In the genomic region with DNA sequence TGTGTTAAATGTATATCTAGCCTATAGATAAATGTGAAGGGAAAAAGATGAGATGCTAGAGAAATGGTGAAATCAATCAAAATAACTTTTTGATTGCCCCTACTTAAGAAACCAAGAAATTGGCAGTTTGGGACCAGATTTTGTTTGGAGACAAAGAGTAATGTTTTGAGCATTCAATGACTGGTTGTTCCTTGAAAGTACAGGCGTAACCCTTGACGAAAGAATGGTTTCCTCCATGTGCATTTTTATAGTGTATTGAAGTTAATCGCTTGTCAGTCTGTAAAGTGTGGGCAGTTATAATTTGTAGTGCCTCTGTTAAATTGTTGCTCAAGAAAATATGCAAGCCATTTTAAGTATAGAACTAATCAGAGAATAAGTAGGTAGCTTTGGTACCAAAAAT, we compare ENCODE assay signal across 7 cellular contexts. TPM values are rescaled to one million over a fixed set of nuclear protein-coding genes. Genes with fewer than 3 reads are reported as not detected.
DNase-seq lines count a peak whose midpoint lies in the region; ATAC-seq and TF ChIP-seq lines count a peak whose summit lies in the region.

No MANE protein-coding gene starts in this region.

- H2BK15ac ChIP-seq in neuronal stem cell (ENCODE audit: low read length), result no peak overlapping the region

- H3K27ac Mint-ChIP-seq in chondrocyte (ENCODE audit: unreplicated experiment), result peak overlapping the region; percentile 92

- H3K9me2 ChIP-seq in OCI-LY1 (ENCODE audit: low read depth, low read length), result no peaks in the 10 kb centered on the region

- ATAC-seq in gastrocnemius medialis (no peak), GM21526 (IDR thresholded peaks at IDR 0.05; ENCODE audit: low FRiP score, unreplicated experiment) (no peak)

- no peaks in the 10 kb centered on the region for H3F3A ChIP-seq in OCI-LY1 (ENCODE audit: insufficient read depth, low read length)

- no peaks in the 10 kb centered on the region for H3K27me3 Mint-ChIP-seq in chondrocyte (ENCODE audit: low read depth)

- peak overlapping the region; percentile 28 for H3K4me3 ChIP-seq in GM12875 (ENCODE audit: low read depth, low read length)
- H3K4me3 ChIP-seq in OCI-LY1 (ENCODE audit: low read depth, low read length, poor library complexity, severe bottlenecking), result peak overlapping the region; percentile 94
- peak overlapping the region; percentile 72 to 99 for H3K4me3 ChIP-seq in neuronal stem cell (ENCODE audit: low read length in 2 of 2)
- no peak overlapping the region for H3K4me3 ChIP-seq in gastrocnemius medialis

- H3K4ac ChIP-seq in neuronal stem cell (ENCODE audit: low read length), result no peak overlapping the region

- H3K4me1 ChIP-seq in OCI-LY1 (ENCODE audit: insufficient read depth, low read length, severe bottlenecking) (peaks cover 18% of the 10 kb centered on the region), neuronal stem cell (ENCODE audit: control insufficient read depth in 2 of 2, insufficient read depth in 1 of 2, low read depth in 1 of 2, low read length in 2 of 2) (peaks cover 0 to 2% of the 10 kb centered on the region in 2 donors), gastrocnemius medialis (peaks cover 9 to 10% of the 10 kb centered on the region in 2 donors)

- no peak overlapping the region for H3K27ac ChIP-seq in OCI-LY1 (ENCODE audit: low read depth, low read length, poor library complexity, severe bottlenecking)
- no peak overlapping the region for H3K27ac ChIP-seq in neuronal stem cell (replicated peaks; ENCODE audit: low read length)
- H3K27ac ChIP-seq in gastrocnemius medialis, result no peak overlapping the region

- H2AK5ac ChIP-seq in neuronal stem cell (ENCODE audit: low read depth, low read length), result no peak overlapping the region

- no peak overlapping the region for H2BK12ac ChIP-seq in neuronal stem cell (ENCODE audit: low read length)

- no peak overlapping the region for H4K8ac ChIP-seq in neuronal stem cell (ENCODE audit: low read depth, low read length)

- H3K4me2 ChIP-seq in OCI-LY1 (ENCODE audit: low read length) (peak overlapping the region; percentile 85), neuronal stem cell (ENCODE audit: insufficient read depth, low read length, poor library complexity, severe bottlenecking) (peak overlapping the region; percentile 43)

- no peak for TF ChIP-seq POLR2A in gastrocnemius medialis (IDR thresholded peaks at IDR 0.05)

- peaks cover 43% of the 10 kb centered on the region for H3K4me1 Mint-ChIP-seq in chondrocyte (ENCODE audit: low read depth)

- no peak overlapping the region for H2BK120ac ChIP-seq in neuronal stem cell (ENCODE audit: low read depth, low read length)

- H3K36me3 ChIP-seq in OCI-LY1 (ENCODE audit: insufficient read depth, low read length) (peaks cover 34% of the 10 kb centered on the region), neuronal stem cell (replicated peaks in 1 of 2; ENCODE audit: control insufficient read depth in 2 of 2, insufficient read depth in 2 of 2, low read length in 2 of 2) (peaks cover 11 to 43% of the 10 kb centered on the region in 2 donors), gastrocnemius medialis (no peaks in the 10 kb centered on the region)

- peak overlapping the region; percentile 92 for H3K9ac ChIP-seq in OCI-LY1 (ENCODE audit: low read length)
- no peak overlapping the region for H3K9ac ChIP-seq in neuronal stem cell (ENCODE audit: low read depth, low read length, poor library complexity)

- H3K23ac ChIP-seq in neuronal stem cell (ENCODE audit: low read depth, low read length, poor library complexity), result no peak overlapping the region

- H3K9me3 ChIP-seq in OCI-LY1 (ENCODE audit: low read length) (no peaks in the 10 kb centered on the region), neuronal stem cell (replicated peaks in 1 of 2; ENCODE audit: control insufficient read depth in 2 of 2, insufficient read depth in 1 of 2, low read depth in 1 of 2, low read length in 2 of 2) (no peaks in the 10 kb centered on the region), gastrocnemius medialis (no peaks in the 10 kb centered on the region)

- no peak overlapping the region for H2BK5ac ChIP-seq in neuronal stem cell (ENCODE audit: low read length)

- peak overlapping the region; percentile 82 for H3K4me3 Mint-ChIP-seq in chondrocyte (ENCODE audit: unreplicated experiment)

- no peaks in the 10 kb centered on the region for H3K27me3 ChIP-seq in OCI-LY1 (ENCODE audit: insufficient read depth, low read length)
- H3K27me3 ChIP-seq in neuronal stem cell (ENCODE audit: control insufficient read depth in 3 of 3, insufficient read depth in 3 of 3, low read depth in 1 of 3, low read length in 3 of 3), result no peaks in the 10 kb centered on the region
- peaks cover 0 to 8% (median 2%) of the 10 kb centered on the region in 3 donors for H3K27me3 ChIP-seq in gastrocnemius medialis

- H4K20me1 ChIP-seq in OCI-LY1 (ENCODE audit: insufficient read depth, low read length), result no peaks in the 10 kb centered on the region

- no peak overlapping the region for H2AFZ ChIP-seq in OCI-LY1 (ENCODE audit: low read length)
- H2AFZ ChIP-seq in neuronal stem cell (ENCODE audit: low read length), result no peak overlapping the region

- no peak overlapping the region for H3K18ac ChIP-seq in neuronal stem cell (ENCODE audit: low read length)

- peaks cover 3% of the 10 kb centered on the region for H3K36me3 Mint-ChIP-seq in chondrocyte (ENCODE audit: low read depth)

- DNase-seq in chondrocyte (ENCODE audit: low spot score), result no peak
- no peak for DNase-seq in neuronal stem cell (ENCODE audit: low spot score)
- no peak for DNase-seq in gastrocnemius medialis
- DNase-seq in NCI-H774 (lab: John Stamatoyannopoulos, UW), result no peak

- in situ Hi-C loops in gastrocnemius medialis (cut with MboI; ENCODE audit: low sequenced_read_pairs in 4 of 4), result no loop called here

- no peak overlapping the region for H3K14ac ChIP-seq in neuronal stem cell (ENCODE audit: low read length)

- intact Hi-C loops in gastrocnemius medialis (cut with DNase I; ENCODE audit: low total_unique reads), result no loop called here

- no CpG with 5 or more reads among the region's 3 CpGs for WGBS in neuronal stem cell (ENCODE audit: extremely low coverage in 2 of 2, insufficient read length in 2 of 2, insufficient replicate concordance in 1 of 2), 2 donors

- peaks cover 20% of the 10 kb centered on the region for H3K79me2 ChIP-seq in OCI-LY1 (ENCODE audit: insufficient read depth, low read length)

- peaks cover 1% of the 10 kb centered on the region for H3K79me1 ChIP-seq in neuronal stem cell (ENCODE audit: low read depth, low read length)

- no peaks in the 10 kb centered on the region for H3K9me3 Mint-ChIP-seq in chondrocyte (ENCODE audit: low read depth)

- no peak overlapping the region for H4K91ac ChIP-seq in neuronal stem cell (ENCODE audit: low read depth, low read length, poor library complexity)

- TF ChIP-seq CTCF in GM12875 (IDR thresholded peaks at IDR 0.05; ENCODE audit: borderline replicate concordance, insufficient read depth, low read depth, low read length), result no peak
- TF ChIP-seq CTCF in OCI-LY1 (IDR thresholded peaks at IDR 0.05; ENCODE audit: low read length), result no peak
- no peak for TF ChIP-seq CTCF in chondrocyte (IDR thresholded peaks at IDR 0.05)
- no peak for TF ChIP-seq CTCF in gastrocnemius medialis (IDR thresholded peaks at IDR 0.05 in 4 of 5, conservative IDR thresholded peaks at IDR 0.05 in 1 of 5)

RNA-seq across cellular contexts. Expression of gene KIF23, which starts 1.2 kb away (rescaled TPM):
- 13.5 to 20.4 TPM (median 14.8 TPM) in 3 replicates for total RNA-seq in chondrocyte
- 46.3 TPM for polyA plus RNA-seq in neuronal stem cell (2013, experiment 1 of 2)
- polyA plus RNA-seq in neuronal stem cell (2013, experiment 2 of 2), result 44.5 TPM
- under 1 TPM in 2 of 4 donors, not detected in 2; 0.47 to 0.81 TPM for total RNA-seq in gastrocnemius medialis

RNA-seq across cellular contexts. Expression of gene RPLP1, which starts 37.2 kb away (rescaled TPM):
- total RNA-seq in chondrocyte, result 1,418 to 1,674 TPM (median 1,473 TPM) in 3 replicates
- polyA plus RNA-seq in neuronal stem cell (2013, experiment 1 of 2), result 3,764 TPM
- polyA plus RNA-seq in neuronal stem cell (2013, experiment 2 of 2), result 3,897 TPM
- 1,000 to 10,000 TPM in 1 of 4 donors, 100 to 1,000 TPM in 3; 849 to 1,174 (median 925) TPM for total RNA-seq in gastrocnemius medialis

Comparison
In these comparisons a context has a peak if more than half of its experiments do, and no peak if none do; other contexts are left out.
1. H3K4me3 ChIP-seq: peak in GM12875 (single experiment), OCI-LY1 (single experiment) and neuronal stem cell (2 of 2); none in gastrocnemius medialis (0 of 4).